ENCODE assay signal across 17 cellular contexts in the genomic region with DNA sequence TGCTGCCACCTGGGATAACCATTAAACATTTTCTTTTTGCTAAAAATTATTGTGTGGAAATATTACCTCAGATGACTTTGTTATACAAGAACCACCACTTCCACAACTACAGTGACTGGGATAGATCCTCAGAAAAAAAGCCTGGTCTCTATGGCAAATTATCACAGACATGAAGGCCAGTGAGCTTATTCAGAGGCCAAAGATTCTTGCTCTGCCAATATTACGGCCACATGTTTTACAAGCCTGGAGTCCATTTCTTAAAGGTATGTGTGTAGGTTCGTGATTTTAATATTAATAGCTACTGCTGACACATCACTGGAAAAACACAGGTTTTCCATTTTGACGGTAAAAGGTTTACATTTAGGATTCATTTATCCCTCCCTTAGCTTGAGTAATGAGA.
A peak's percentile ranks its signal among the peaks of the same experiment; 100 is the strongest.
DNase-seq lines count a peak whose midpoint lies in the region; TF ChIP-seq lines count a peak whose summit lies in the region.
"Had no signal": no experiment of that assay in that cellular context is flagged by ENCODE, and none has a peak within 500 bp of the region (broad histone marks: within the 10 kb centered on the region; RNA-seq: fewer than 3 reads in every experiment).

No MANE protein-coding gene starts in this region.

- H2AFZ ChIP-seq in GM23248 (no peak overlapping the region), PC-9 (no peak overlapping the region), mammary epithelial cell (ENCODE audit: low read depth, low read length) (no peak overlapping the region)

- dilution Hi-C loops in mammary epithelial cell (cut with HindIII; ENCODE audit: low sequenced_read_pairs), result no loop called here

- in situ Hi-C loops in GM23248 (cut with MboI), result no loop called here
- in situ Hi-C loops in mammary epithelial cell (cut with MboI; ENCODE audit: low sequenced_read_pairs in 2 of 2), result no loop called here

- TF ChIP-seq CTCF in PC-9 (conservative IDR thresholded peaks at IDR 0.05) (no peak), mammary epithelial cell (conservative IDR thresholded peaks at IDR 0.05 in 1 of 2, IDR thresholded peaks at IDR 0.05 in 1 of 2; ENCODE audit: extremely low read depth in 1 of 2, insufficient read depth in 1 of 2, low read depth in 1 of 2, low read length in 2 of 2) (no peak), prostate gland (IDR thresholded peaks at IDR 0.05) (no peak)

- H3K9me3 ChIP-seq in GM23248 (ENCODE audit: low read depth), result no peaks in the 10 kb centered on the region
- H3K9me3 ChIP-seq in PC-9 (ENCODE audit: insufficient read depth, low read depth), result no peaks in the 10 kb centered on the region
- H3K9me3 ChIP-seq in mammary epithelial cell (replicated peaks; ENCODE audit: insufficient read depth, low read length), result no peaks in the 10 kb centered on the region
- H3K9me3 ChIP-seq in prostate gland, result no peaks in the 10 kb centered on the region

- H3K4me2 ChIP-seq in GM23248 (ENCODE audit: unreplicated experiment) (no peak overlapping the region), PC-9 (peak overlapping the region; percentile 65), mammary epithelial cell (ENCODE audit: insufficient read depth, low read depth, low read length) (peak overlapping the region; percentile 59)

- BruUV-seq in PC-9 (replicated peaks; lab: Mats Ljungman, UMichigan), result no TSS peak
- BruUV-seq in mammary epithelial cell (replicated peaks; lab: Mats Ljungman, UMichigan), result no TSS peak

- H3K9ac ChIP-seq in GM23248 (no peak overlapping the region), mammary epithelial cell (ENCODE audit: insufficient read depth, low read length) (peak overlapping the region; percentile 46)

- CTCF ChIA-PET in PC-9 (lab: Charles Lee), result interaction anchor here (0.6 kb wide), 1 partner anchor 9 kb away, joined by 9 read pairs; no protein-coding TSS in a partner anchor
- CTCF ChIA-PET in mammary epithelial cell (lab: Charles Lee; ENCODE audit: low non-redundant PET), result no interaction called here

- WGBS in GM23248 (ENCODE audit: low coverage in 1 of 2, low lambda C conversion rate in 2 of 2, missing lambda C conversion rate in 2 of 2), 2 experiments, result 98% methylated on average over 3 of the region's 3 CpGs
- WGBS in mammary epithelial cell (ENCODE audit: low coverage, missing lambda C conversion rate), result 86% methylated on average over 3 of the region's 3 CpGs
- 91% methylated on average over 3 of the region's 3 CpGs for WGBS in prostate gland

- TF ChIP-seq POLR2A in prostate gland (IDR thresholded peaks at IDR 0.05), result no peak

- H3K9me2 ChIP-seq in GM23248 (ENCODE audit: insufficient read depth) (no peaks in the 10 kb centered on the region), PC-9 (ENCODE audit: insufficient read depth) (no peaks in the 10 kb centered on the region)

- H3K36me3 ChIP-seq in GM23248 (ENCODE audit: low read depth) (no peaks in the 10 kb centered on the region), PC-9 (ENCODE audit: low read depth) (0 out of 2 replicates have a peak, but pooled peaks cover 5% of the 10 kb centered on the region), mammary epithelial cell (ENCODE audit: insufficient read depth, low read length) (no peaks in the 10 kb centered on the region), prostate gland (no peaks in the 10 kb centered on the region)

- no peak for DNase-seq in GM23248
- no peak for DNase-seq in PC-9
- DNase-seq in mammary epithelial cell, result no peak
- peak; percentile 62 for DNase-seq in renal cortical epithelial cell (ENCODE audit: low read depth)
- no peak for DNase-seq in stimulated activated CD4-positive, alpha-beta T cell treated with anti-CD3 and anti-CD28 coated beads, Interleukin-2, amount 100 ng/mL, for 24 hours
- no peak for DNase-seq in NCI-H2107 (lab: John Stamatoyannopoulos, UW)
- DNase-seq in DMS114 treated with DMSO at 0.1 percent for 48 hours (lab: John Stamatoyannopoulos, UW; ENCODE audit: unreplicated experiment), result no peak
- DNase-seq in prostate gland (ENCODE audit: low spot score), result no peak
- DNase-seq: activated CD4-positive, CD25-positive, alpha-beta regulatory T cell treated with anti-CD3 and anti-CD28 coated beads, Interleukin-2, amount 50 U/mL, for 72 hours; activated effector memory CD4-positive, alpha-beta T cell treated with Interleukin-2 at 50 U/mL for 16 hours; amniotic stem cell; caudate nucleus; DND-41; effector CD4-positive, alpha-beta T cell; NCI-H146; NCI-H748 treated with DMSO at 0.1 percent for 48 hours; posterior cingulate gyrus had no signal

- intact Hi-C loops in PC-9 (cut with micrococcal nuclease; ENCODE audit: unreplicated experiment) (loop anchor here (1.0 to 5.0 kb wide), 5 partner anchors 23 to 367 kb away; partner anchors contain the start of genes MYO1E and SLTM), mammary epithelial cell (cut with micrococcal nuclease) (loop anchor here (1.0 to 5.0 kb wide), 3 partner anchors 15 to 73 kb away; partner anchors contain the start of gene MYO1E), prostate gland (cut with DNase I) (no loop called here)

- H3K27me3 ChIP-seq in GM23248 (replicated peaks; ENCODE audit: insufficient read depth) (no peaks in the 10 kb centered on the region), PC-9 (ENCODE audit: insufficient read depth, low read depth) (no peaks in the 10 kb centered on the region), mammary epithelial cell (ENCODE audit: insufficient read depth, low read length) (no peaks in the 10 kb centered on the region), prostate gland (replicated peaks; ENCODE audit: insufficient read depth) (no peaks in the 10 kb centered on the region)

- H3K4me1 ChIP-seq in GM23248 (ENCODE audit: insufficient read depth) (peaks cover 79% of the 10 kb centered on the region), PC-9 (replicated peaks; ENCODE audit: insufficient read depth) (peaks cover 99% of the 10 kb centered on the region), mammary epithelial cell (ENCODE audit: insufficient read depth, low read length) (peaks cover 76% of the 10 kb centered on the region), prostate gland (replicated peaks) (no peaks in the 10 kb centered on the region)

- H3K27ac ChIP-seq in GM23248, result peak overlapping the region; percentile 98
- H3K27ac ChIP-seq in PC-9, result peak overlapping the region; percentile 97
- peak overlapping the region; percentile 97 for H3K27ac ChIP-seq in mammary epithelial cell (ENCODE audit: insufficient read depth, low read depth, low read length)
- H3K27ac ChIP-seq in prostate gland, result no peak overlapping the region

- H3K79me2 ChIP-seq in GM23248 (ENCODE audit: insufficient read depth) (peaks cover 75% of the 10 kb centered on the region), PC-9 (ENCODE audit: low read depth) (peaks cover 90% of the 10 kb centered on the region), mammary epithelial cell (ENCODE audit: insufficient read depth, low read length) (peaks cover 86% of the 10 kb centered on the region)

- POLR2A ChIA-PET in PC-9 (lab: Charles Lee; ENCODE audit: unreplicated experiment), result interaction anchor here (0.6 to 2.0 kb wide), 6 partner anchors 14 to 107 kb away, joined by 3 to 16 read pairs (median 6); partner anchors contain the start of gene MYO1E

- no peaks in the 10 kb centered on the region for H4K20me1 ChIP-seq in GM23248 (ENCODE audit: insufficient read depth)
- no peaks in the 10 kb centered on the region for H4K20me1 ChIP-seq in PC-9 (ENCODE audit: insufficient read depth)
- no peaks in the 10 kb centered on the region for H4K20me1 ChIP-seq in mammary epithelial cell (ENCODE audit: insufficient read depth, low read length)

- H3F3A ChIP-seq in GM23248 (ENCODE audit: insufficient read depth) (peaks cover 78% of the 10 kb centered on the region), PC-9 (ENCODE audit: insufficient read depth, low read depth) (peaks cover 80% of the 10 kb centered on the region)

- H3K4me3 ChIP-seq in GM23248, result no peak overlapping the region
- H3K4me3 ChIP-seq in PC-9, result no peak overlapping the region
- H3K4me3 ChIP-seq in mammary epithelial cell (replicated peaks in 1 of 3; ENCODE audit: insufficient read depth in 1 of 3, low read depth in 2 of 3, low read length in 3 of 3), result no peak overlapping the region
- H3K4me3 ChIP-seq in prostate gland, result no peak overlapping the region

Comparison
In these comparisons a context has a peak if more than half of its experiments do, and no peak if none do; other contexts are left out.
1. H3K27ac ChIP-seq: peak in GM23248 (single experiment), PC-9 (single experiment) and mammary epithelial cell (single experiment); none in prostate gland (0 of 2).